In the genomic region with DNA sequence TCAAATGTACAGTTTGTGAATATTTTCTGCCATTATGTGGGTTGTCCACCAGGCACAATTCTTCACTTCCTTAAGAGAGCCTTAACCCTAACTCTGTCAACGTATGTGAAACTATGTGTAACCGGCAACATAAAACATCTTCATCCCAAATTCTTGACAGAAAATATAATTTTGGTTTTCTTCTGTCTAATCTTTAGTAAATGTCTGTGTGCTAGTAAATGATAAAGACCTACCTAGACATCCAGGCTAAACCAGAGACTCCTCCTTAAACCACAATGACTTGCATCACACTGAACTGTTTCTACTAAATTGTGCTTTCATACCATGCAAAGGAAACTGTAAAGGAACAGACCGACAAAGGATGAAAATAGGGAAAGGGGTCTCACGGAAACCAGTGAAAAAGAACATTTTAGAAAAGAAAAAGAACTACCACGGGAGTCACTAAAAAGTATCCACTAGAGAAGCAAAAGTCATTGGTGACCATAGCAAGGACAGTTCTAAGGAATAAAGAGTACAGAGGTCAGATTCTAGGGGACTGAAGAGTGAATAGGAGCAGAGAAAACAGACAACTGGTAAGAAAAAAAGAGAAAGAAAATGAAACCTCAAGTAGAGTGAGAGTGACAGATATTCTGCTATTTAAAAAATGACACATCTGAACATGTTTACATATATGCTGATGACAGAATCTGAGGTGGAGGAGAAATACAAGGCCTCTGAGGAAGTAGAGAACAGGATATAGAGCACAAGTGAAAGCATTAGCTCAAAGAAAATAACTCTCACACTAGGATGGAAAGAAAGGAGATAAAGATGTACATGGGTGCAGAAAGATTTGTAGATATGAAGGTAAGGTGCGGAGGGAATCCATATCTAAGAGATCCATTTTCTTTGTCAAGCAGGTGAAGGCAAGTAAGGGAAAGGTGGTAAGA, we compare ENCODE assay signal across 1 cellular context.
A peak's percentile ranks its signal among the peaks of the same experiment; 100 is the strongest.
TF ChIP-seq lines count a peak whose summit lies in the region.

No MANE protein-coding gene starts in this region.

TF ChIP-seq in K562, 482 proteins besides CTCF, POLR2A, EP300 and RAD21 (continued from another document and continues in another):
- TF ChIP-seq, protein P1, sequence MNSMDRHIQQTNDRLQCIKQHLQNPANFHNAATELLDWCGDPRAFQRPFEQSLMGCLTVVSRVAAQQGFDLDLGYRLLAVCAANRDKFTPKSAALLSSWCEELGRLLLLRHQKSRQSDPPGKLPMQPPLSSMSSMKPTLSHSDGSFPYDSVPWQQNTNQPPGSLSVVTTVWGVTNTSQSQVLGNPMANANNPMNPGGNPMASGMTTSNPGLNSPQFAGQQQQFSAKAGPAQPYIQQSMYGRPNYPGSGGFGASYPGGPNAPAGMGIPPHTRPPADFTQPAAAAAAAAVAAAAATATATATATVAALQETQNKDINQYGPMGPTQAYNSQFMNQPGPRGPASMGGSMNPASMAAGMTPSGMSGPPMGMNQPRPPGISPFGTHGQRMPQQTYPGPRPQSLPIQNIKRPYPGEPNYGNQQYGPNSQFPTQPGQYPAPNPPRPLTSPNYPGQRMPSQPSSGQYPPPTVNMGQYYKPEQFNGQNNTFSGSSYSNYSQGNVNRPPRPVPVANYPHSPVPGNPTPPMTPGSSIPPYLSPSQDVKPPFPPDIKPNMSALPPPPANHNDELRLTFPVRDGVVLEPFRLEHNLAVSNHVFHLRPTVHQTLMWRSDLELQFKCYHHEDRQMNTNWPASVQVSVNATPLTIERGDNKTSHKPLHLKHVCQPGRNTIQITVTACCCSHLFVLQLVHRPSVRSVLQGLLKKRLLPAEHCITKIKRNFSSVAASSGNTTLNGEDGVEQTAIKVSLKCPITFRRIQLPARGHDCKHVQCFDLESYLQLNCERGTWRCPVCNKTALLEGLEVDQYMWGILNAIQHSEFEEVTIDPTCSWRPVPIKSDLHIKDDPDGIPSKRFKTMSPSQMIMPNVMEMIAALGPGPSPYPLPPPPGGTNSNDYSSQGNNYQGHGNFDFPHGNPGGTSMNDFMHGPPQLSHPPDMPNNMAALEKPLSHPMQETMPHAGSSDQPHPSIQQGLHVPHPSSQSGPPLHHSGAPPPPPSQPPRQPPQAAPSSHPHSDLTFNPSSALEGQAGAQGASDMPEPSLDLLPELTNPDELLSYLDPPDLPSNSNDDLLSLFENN (IDR thresholded peaks at IDR 0.05; ENCODE audit: low read depth in 2 of 2, low read length in 2 of 2) = peak in 1 of 2 experiments; percentile 97; a peak in 2 of 4 replicates
- TF ChIP-seq PHB2 (IDR thresholded peaks at IDR 0.05; ENCODE audit: low read depth) (peak; percentile 64; the same call in 1 of the 2 replicates), BRD4 (IDR thresholded peaks at IDR 0.05) (no peak), CREBBP (IDR thresholded peaks at IDR 0.05; ENCODE audit: low read depth, low read length) (no peak), ZNF583 (CRISPR knock-in tag; IDR thresholded peaks at IDR 0.05) (no peak), XRCC4 (IDR thresholded peaks at IDR 0.05; ENCODE audit: extremely low read depth, insufficient read depth, insufficient read length) (no peak), MNT (conservative IDR thresholded peaks at IDR 0.05) (peak in 1 of 2 experiments; percentile 49; a peak in 1 of 4 replicates), ZBTB1 (CRISPR knock-in tag; IDR thresholded peaks at IDR 0.05; ENCODE audit: borderline replicate concordance, low read depth) (no peak), ZNF512 (tag; IDR thresholded peaks at IDR 0.05) (no peak), HMG20A (CRISPR knock-in tag; conservative IDR thresholded peaks at IDR 0.05) (no peak), SRSF7 (optimal IDR thresholded peaks at IDR 0.05; ENCODE audit: low read depth, low read length) (no peak), NCOA4 (IDR thresholded peaks at IDR 0.05; ENCODE audit: partially characterized antibody) (no peak), ZNF143 (CRISPR knock-in tag; IDR thresholded peaks at IDR 0.05) (no peak), BACH1 (tag; IDR thresholded peaks at IDR 0.05) (0 out of 2 replicates have a peak, but pooled peaks have one; percentile 17), HDGF (IDR thresholded peaks at IDR 0.05) (no peak), HLTF (IDR thresholded peaks at IDR 0.05) (no peak), ZNF253 (CRISPR knock-in tag; conservative IDR thresholded peaks at IDR 0.05) (no peak), ZZZ3 (IDR thresholded peaks at IDR 0.05) (no peak), FIP1L1 (IDR thresholded peaks at IDR 0.05; ENCODE audit: low read depth, low read length, poor library complexity, severe bottlenecking) (no peak), NEUROD1 (IDR thresholded peaks at IDR 0.05; ENCODE audit: borderline replicate concordance, low read depth, low read length, partially characterized antibody) (peak; percentile 74), FOXM1 (IDR thresholded peaks at IDR 0.05; ENCODE audit: low read depth) (peak; percentile 91), FOXM1 (CRISPR knock-in tag; IDR thresholded peaks at IDR 0.05; ENCODE audit: low read depth) (no peak), MED1 (CRISPR knock-in tag; IDR thresholded peaks at IDR 0.05; ENCODE audit: borderline replicate concordance) (no peak), LCOR (CRISPR knock-in tag; IDR thresholded peaks at IDR 0.05) (peak; percentile 99), KDM1A (IDR thresholded peaks at IDR 0.05) (peak; percentile 91 to 92), ZNF740 (CRISPR knock-in tag; IDR thresholded peaks at IDR 0.05) (no peak), ZNF740 (tag; IDR thresholded peaks at IDR 0.05) (no peak), XRCC5 (IDR thresholded peaks at IDR 0.05; ENCODE audit: low read depth, low read length) (no peak), ZNF780A (CRISPR knock-in tag; IDR thresholded peaks at IDR 0.05) (no peak), NFIC (IDR thresholded peaks at IDR 0.05) (peak; percentile 75), MAZ (CRISPR knock-in tag; conservative IDR thresholded peaks at IDR 0.05 in 1 of 2, IDR thresholded peaks at IDR 0.05 in 1 of 2) (peak in 1 of 2 experiments; percentile 48; a peak in 2 of 4 replicates), GTF2A2 (tag; IDR thresholded peaks at IDR 0.05) (no peak)
- TF ChIP-seq, protein P2, sequence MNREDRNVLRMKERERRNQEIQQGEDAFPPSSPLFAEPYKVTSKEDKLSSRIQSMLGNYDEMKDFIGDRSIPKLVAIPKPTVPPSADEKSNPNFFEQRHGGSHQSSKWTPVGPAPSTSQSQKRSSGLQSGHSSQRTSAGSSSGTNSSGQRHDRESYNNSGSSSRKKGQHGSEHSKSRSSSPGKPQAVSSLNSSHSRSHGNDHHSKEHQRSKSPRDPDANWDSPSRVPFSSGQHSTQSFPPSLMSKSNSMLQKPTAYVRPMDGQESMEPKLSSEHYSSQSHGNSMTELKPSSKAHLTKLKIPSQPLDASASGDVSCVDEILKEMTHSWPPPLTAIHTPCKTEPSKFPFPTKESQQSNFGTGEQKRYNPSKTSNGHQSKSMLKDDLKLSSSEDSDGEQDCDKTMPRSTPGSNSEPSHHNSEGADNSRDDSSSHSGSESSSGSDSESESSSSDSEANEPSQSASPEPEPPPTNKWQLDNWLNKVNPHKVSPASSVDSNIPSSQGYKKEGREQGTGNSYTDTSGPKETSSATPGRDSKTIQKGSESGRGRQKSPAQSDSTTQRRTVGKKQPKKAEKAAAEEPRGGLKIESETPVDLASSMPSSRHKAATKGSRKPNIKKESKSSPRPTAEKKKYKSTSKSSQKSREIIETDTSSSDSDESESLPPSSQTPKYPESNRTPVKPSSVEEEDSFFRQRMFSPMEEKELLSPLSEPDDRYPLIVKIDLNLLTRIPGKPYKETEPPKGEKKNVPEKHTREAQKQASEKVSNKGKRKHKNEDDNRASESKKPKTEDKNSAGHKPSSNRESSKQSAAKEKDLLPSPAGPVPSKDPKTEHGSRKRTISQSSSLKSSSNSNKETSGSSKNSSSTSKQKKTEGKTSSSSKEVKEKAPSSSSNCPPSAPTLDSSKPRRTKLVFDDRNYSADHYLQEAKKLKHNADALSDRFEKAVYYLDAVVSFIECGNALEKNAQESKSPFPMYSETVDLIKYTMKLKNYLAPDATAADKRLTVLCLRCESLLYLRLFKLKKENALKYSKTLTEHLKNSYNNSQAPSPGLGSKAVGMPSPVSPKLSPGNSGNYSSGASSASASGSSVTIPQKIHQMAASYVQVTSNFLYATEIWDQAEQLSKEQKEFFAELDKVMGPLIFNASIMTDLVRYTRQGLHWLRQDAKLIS (CRISPR knock-in tag; IDR thresholded peaks at IDR 0.05) = peak; percentile 68
- TF ChIP-seq, protein P3, sequence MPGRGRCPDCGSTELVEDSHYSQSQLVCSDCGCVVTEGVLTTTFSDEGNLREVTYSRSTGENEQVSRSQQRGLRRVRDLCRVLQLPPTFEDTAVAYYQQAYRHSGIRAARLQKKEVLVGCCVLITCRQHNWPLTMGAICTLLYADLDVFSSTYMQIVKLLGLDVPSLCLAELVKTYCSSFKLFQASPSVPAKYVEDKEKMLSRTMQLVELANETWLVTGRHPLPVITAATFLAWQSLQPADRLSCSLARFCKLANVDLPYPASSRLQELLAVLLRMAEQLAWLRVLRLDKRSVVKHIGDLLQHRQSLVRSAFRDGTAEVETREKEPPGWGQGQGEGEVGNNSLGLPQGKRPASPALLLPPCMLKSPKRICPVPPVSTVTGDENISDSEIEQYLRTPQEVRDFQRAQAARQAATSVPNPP (IDR thresholded peaks at IDR 0.05; ENCODE audit: borderline replicate concordance, insufficient read depth, insufficient read length) = no peak
- TF ChIP-seq, protein P4, sequence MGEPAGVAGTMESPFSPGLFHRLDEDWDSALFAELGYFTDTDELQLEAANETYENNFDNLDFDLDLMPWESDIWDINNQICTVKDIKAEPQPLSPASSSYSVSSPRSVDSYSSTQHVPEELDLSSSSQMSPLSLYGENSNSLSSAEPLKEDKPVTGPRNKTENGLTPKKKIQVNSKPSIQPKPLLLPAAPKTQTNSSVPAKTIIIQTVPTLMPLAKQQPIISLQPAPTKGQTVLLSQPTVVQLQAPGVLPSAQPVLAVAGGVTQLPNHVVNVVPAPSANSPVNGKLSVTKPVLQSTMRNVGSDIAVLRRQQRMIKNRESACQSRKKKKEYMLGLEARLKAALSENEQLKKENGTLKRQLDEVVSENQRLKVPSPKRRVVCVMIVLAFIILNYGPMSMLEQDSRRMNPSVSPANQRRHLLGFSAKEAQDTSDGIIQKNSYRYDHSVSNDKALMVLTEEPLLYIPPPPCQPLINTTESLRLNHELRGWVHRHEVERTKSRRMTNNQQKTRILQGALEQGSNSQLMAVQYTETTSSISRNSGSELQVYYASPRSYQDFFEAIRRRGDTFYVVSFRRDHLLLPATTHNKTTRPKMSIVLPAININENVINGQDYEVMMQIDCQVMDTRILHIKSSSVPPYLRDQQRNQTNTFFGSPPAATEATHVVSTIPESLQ (CRISPR knock-in tag; IDR thresholded peaks at IDR 0.05) = no peak
- TF ChIP-seq, protein P5, sequence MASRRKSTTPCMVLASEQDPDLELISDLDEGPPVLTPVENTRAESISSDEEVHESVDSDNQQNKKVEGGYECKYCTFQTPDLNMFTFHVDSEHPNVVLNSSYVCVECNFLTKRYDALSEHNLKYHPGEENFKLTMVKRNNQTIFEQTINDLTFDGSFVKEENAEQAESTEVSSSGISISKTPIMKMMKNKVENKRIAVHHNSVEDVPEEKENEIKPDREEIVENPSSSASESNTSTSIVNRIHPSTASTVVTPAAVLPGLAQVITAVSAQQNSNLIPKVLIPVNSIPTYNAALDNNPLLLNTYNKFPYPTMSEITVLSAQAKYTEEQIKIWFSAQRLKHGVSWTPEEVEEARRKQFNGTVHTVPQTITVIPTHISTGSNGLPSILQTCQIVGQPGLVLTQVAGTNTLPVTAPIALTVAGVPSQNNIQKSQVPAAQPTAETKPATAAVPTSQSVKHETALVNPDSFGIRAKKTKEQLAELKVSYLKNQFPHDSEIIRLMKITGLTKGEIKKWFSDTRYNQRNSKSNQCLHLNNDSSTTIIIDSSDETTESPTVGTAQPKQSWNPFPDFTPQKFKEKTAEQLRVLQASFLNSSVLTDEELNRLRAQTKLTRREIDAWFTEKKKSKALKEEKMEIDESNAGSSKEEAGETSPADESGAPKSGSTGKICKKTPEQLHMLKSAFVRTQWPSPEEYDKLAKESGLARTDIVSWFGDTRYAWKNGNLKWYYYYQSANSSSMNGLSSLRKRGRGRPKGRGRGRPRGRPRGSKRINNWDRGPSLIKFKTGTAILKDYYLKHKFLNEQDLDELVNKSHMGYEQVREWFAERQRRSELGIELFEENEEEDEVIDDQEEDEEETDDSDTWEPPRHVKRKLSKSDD (conservative IDR thresholded peaks at IDR 0.05; ENCODE audit: low read length) = no peak
